In the genomic region with DNA sequence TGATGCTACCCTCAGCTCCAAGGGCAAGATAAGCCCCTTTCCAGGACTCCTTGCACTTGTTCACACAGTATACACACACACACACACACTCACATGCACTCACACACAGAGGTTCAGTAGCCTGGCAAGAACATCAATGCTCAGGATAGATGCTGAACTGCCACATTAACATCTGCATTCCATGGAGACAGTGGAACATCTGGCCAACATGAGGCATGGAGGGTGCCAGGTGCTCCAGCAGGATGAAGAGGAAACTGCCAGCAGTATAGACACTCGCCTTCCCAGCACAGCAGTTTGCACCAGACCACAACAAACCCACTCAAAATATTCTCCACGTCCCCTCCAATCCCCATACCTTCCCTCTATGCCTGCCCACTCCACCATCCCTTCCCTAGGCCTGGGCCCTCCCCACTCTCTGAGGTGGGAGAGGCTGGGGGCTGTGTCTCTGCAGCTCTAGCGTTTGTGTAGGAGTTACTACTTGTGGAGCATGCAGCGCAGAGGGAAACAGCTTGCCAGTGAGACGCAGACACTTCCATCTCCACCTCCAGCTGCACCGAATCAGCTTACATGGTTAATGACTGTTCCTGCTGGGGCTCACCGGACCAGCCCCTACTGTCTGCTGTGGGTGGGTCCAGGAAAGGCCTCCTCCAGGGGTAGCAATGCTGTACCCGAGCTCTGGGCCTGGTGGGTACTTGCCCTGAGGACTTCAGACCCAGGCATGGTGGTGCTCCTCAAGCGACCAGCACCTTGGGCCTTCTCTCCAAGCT, we compare ENCODE assay signal across 1 cellular context.
TF ChIP-seq lines count a peak whose summit lies in the region.

No MANE protein-coding gene starts in this region.

TF ChIP-seq in H1, 55 proteins besides CTCF, POLR2A, EP300 and RAD21 (continued from another document):
- TF ChIP-seq, protein P1, sequence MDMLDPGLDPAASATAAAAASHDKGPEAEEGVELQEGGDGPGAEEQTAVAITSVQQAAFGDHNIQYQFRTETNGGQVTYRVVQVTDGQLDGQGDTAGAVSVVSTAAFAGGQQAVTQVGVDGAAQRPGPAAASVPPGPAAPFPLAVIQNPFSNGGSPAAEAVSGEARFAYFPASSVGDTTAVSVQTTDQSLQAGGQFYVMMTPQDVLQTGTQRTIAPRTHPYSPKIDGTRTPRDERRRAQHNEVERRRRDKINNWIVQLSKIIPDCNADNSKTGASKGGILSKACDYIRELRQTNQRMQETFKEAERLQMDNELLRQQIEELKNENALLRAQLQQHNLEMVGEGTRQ (IDR thresholded peaks at IDR 0.05; ENCODE audit: low read length): no peak
- TF ChIP-seq NRF1 (IDR thresholded peaks at IDR 0.05; ENCODE audit: low read depth, low read length) (no peak), CEBPB (IDR thresholded peaks at IDR 0.05; ENCODE audit: low read depth, low read length) (no peak), JUN (IDR thresholded peaks at IDR 0.05; ENCODE audit: low read depth, low read length) (no peak), CBX8 (IDR thresholded peaks at IDR 0.05; ENCODE audit: borderline replicate concordance, low read depth, low read length) (no peak), SP4 (IDR thresholded peaks at IDR 0.05; ENCODE audit: low read length) (no peak), BRCA1 (IDR thresholded peaks at IDR 0.05; ENCODE audit: low read depth, low read length) (no peak)
- TF ChIP-seq, protein P2, sequence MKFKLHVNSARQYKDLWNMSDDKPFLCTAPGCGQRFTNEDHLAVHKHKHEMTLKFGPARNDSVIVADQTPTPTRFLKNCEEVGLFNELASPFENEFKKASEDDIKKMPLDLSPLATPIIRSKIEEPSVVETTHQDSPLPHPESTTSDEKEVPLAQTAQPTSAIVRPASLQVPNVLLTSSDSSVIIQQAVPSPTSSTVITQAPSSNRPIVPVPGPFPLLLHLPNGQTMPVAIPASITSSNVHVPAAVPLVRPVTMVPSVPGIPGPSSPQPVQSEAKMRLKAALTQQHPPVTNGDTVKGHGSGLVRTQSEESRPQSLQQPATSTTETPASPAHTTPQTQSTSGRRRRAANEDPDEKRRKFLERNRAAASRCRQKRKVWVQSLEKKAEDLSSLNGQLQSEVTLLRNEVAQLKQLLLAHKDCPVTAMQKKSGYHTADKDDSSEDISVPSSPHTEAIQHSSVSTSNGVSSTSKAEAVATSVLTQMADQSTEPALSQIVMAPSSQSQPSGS (IDR thresholded peaks at IDR 0.05; ENCODE audit: low read length): no peak
- TF ChIP-seq, protein P3, sequence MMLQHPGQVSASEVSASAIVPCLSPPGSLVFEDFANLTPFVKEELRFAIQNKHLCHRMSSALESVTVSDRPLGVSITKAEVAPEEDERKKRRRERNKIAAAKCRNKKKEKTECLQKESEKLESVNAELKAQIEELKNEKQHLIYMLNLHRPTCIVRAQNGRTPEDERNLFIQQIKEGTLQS (IDR thresholded peaks at IDR 0.05; ENCODE audit: insufficient read depth, low read depth, low read length): no peak
